In the genomic region with DNA sequence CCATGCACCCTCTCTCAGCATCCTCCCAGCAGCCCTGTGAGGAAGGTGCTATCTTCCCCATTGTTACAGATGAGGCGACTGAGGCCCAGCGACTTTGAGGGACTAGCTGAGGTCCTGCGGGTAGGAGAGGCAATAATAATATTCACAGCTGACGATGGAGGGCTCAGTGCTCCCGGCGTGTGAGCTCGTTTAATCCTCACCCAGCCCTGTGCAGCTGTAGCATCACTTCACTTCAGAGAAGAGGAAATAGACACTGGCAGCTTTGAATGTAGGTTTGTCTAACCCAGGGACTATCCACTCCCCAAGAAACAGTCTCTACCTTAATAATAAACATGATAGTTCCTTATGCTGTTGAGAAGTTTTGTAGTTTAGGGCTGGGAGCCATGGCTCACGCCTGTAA, we compare ENCODE assay signal across 16 cellular contexts. TPM values are rescaled to one million over a fixed set of nuclear protein-coding genes. Genes with fewer than 3 reads are reported as not detected.
DNase-seq lines count a peak whose midpoint lies in the region; ATAC-seq, FAIRE-seq and TF ChIP-seq lines count a peak whose summit lies in the region.
"Had no signal": no experiment of that assay in that cellular context is flagged by ENCODE, and none has a peak within 500 bp of the region (broad histone marks: within the 10 kb centered on the region; RNA-seq: fewer than 3 reads in every experiment).

No MANE protein-coding gene starts in this region.

- H3K27ac Mint-ChIP-seq in activated naive CD4-positive, alpha-beta T cell treated with anti-CD3 and anti-CD28 coated beads, Interleukin-2, amount 10 ng/mL, durations not matched to agents 7 days and 5 days: peak overlapping the region; percentile 83
- H3K27ac Mint-ChIP-seq in activated B cell treated with CpG ODN at 0.5 μM for 24 hours: peak overlapping the region; percentile 77

- no peak for FAIRE-seq in kidney (lab: Jason Lieb, UNC)
- FAIRE-seq: endometrium, HepG2 had no signal

- H3K36me3 Mint-ChIP-seq in activated naive CD4-positive, alpha-beta T cell treated with anti-CD3 and anti-CD28 coated beads, Interleukin-2, amount 10 ng/mL, durations not matched to agents 7 days and 5 days: peaks cover 61% of the 10 kb centered on the region
- H3K36me3 Mint-ChIP-seq in activated B cell treated with CpG ODN at 0.5 μM for 24 hours (ENCODE audit: low read depth): peaks cover 77% of the 10 kb centered on the region

- intact Hi-C loops in activated B cell treated with CpG ODN at 0.5 μM for 24 hours (cut with micrococcal nuclease) (no loop called here), kidney (cut with DNase I) (no loop called here), upper lobe of right lung (cut with DNase I) (no loop called here), posterior vena cava (cut with DNase I) (no loop called here)

- H3K4me1 Mint-ChIP-seq in activated naive CD4-positive, alpha-beta T cell treated with anti-CD3 and anti-CD28 coated beads, Interleukin-2, amount 10 ng/mL, durations not matched to agents 7 days and 5 days: peaks cover 85% of the 10 kb centered on the region
- H3K4me1 Mint-ChIP-seq in activated B cell treated with CpG ODN at 0.5 μM for 24 hours: peaks cover 18% of the 10 kb centered on the region

- no peak overlapping the region for H3K4me3 Mint-ChIP-seq in activated naive CD4-positive, alpha-beta T cell treated with anti-CD3 and anti-CD28 coated beads, Interleukin-2, amount 10 ng/mL, durations not matched to agents 7 days and 5 days
- no peak overlapping the region for H3K4me3 Mint-ChIP-seq in activated B cell treated with CpG ODN at 0.5 μM for 24 hours

- no peaks in the 10 kb centered on the region for H3K9me3 Mint-ChIP-seq in activated naive CD4-positive, alpha-beta T cell treated with anti-CD3 and anti-CD28 coated beads, Interleukin-2, amount 10 ng/mL, durations not matched to agents 7 days and 5 days
- H3K9me3 Mint-ChIP-seq in activated B cell treated with CpG ODN at 0.5 μM for 24 hours: no peaks in the 10 kb centered on the region

- TF ChIP-seq CTCF in activated B cell treated with CpG ODN at 0.5 μM for 24 hours (IDR thresholded peaks at IDR 0.05): no peak
- TF ChIP-seq CTCF in kidney (IDR thresholded peaks at IDR 0.05; ENCODE audit: borderline replicate concordance, extremely low read depth, insufficient read depth): no peak
- TF ChIP-seq CTCF in upper lobe of right lung (IDR thresholded peaks at IDR 0.05): no peak

- H3K9me3 ChIP-seq in kidney (ENCODE audit: control insufficient read depth in 1 of 2, low read length in 2 of 2): no peaks in the 10 kb centered on the region
- H3K9me3 ChIP-seq in upper lobe of right lung: no peaks in the 10 kb centered on the region
- H3K9me3 ChIP-seq: sigmoid colon had no signal

- POLR2A ChIA-PET in activated B cell treated with CpG ODN at 0.5 μM for 24 hours (lab: Charles Lee): interaction anchor here (0.5 to 1.6 kb wide), 7 partner anchors 11 to 309 kb away, joined by 3 to 7 read pairs (median 6); a partner anchor contains a TSS

- no peak for DNase-seq in activated naive CD4-positive, alpha-beta T cell treated with anti-CD3 and anti-CD28 coated beads, Interleukin-2, amount 10 ng/mL, durations not matched to agents 7 days and 5 days
- DNase-seq in activated naive CD4-positive, alpha-beta T cell (lab: John Stamatoyannopoulos, UW): no peak
- DNase-seq in activated B cell treated with CpG ODN at 0.5 μM for 24 hours (no peak), kidney (peak; percentile 41), upper lobe of right lung (no peak), posterior vena cava (ENCODE audit: low spot score) (no peak)
- DNase-seq: activated effector memory CD4-positive, alpha-beta T cell treated with Interleukin-2 at 50 U/mL for 16 hours; DMS79; foreskin melanocyte; mammary epithelial cell; NCI-H1048; sigmoid colon had no signal

- peak; percentile 40 for ATAC-seq in activated B cell treated with CpG ODN at 0.5 μM for 24 hours (ENCODE audit: low read depth)
- no peak for ATAC-seq in upper lobe of right lung
- ATAC-seq in GM18519 (IDR thresholded peaks at IDR 0.05; ENCODE audit: low FRiP score, unreplicated experiment): no peak
- ATAC-seq in HG02884 (IDR thresholded peaks at IDR 0.05; ENCODE audit: unreplicated experiment): no peak
- ATAC-seq: HepG2 had no signal

- H3K4me1 ChIP-seq in kidney (ENCODE audit: control insufficient read depth in 1 of 2, insufficient read depth in 1 of 2, low read depth in 1 of 2, low read length in 2 of 2) (peaks cover 8 to 20% of the 10 kb centered on the region in 2 donors), upper lobe of right lung (peaks cover 38% of the 10 kb centered on the region)

- H3K27me3 ChIP-seq in upper lobe of right lung: no peaks in the 10 kb centered on the region
- H3K27me3 ChIP-seq: sigmoid colon had no signal

- H3K27ac ChIP-seq in kidney (ENCODE audit: low read depth in 2 of 2, low read length in 2 of 2) (no peak overlapping the region), upper lobe of right lung (peak overlapping the region; percentile 6)
- H3K27ac ChIP-seq: sigmoid colon had no signal

- H3K4me3 ChIP-seq in kidney (ENCODE audit: low read length in 2 of 2): no peak overlapping the region
- H3K4me3 ChIP-seq in upper lobe of right lung: no peak overlapping the region
- H3K4me3 ChIP-seq: sigmoid colon had no signal

- no peak overlapping the region for H3K9ac ChIP-seq in kidney (ENCODE audit: low read length in 2 of 2)

- H3K36me3 ChIP-seq in kidney (ENCODE audit: control insufficient read depth in 1 of 2, insufficient read depth in 2 of 2, low read length in 2 of 2) (peaks cover 21 to 36% of the 10 kb centered on the region in 2 donors), upper lobe of right lung (peaks cover 79% of the 10 kb centered on the region)

- CTCF ChIA-PET in activated naive CD4-positive, alpha-beta T cell treated with anti-CD3 and anti-CD28 coated beads, Interleukin-2, amount 10 ng/mL, durations not matched to agents 7 days and 5 days (lab: Charles Lee): no interaction called here
- CTCF ChIA-PET in activated B cell treated with CpG ODN at 0.5 μM for 24 hours (lab: Charles Lee): interaction anchor here (1.2 kb wide), 1 partner anchor 22 kb away, joined by 4 read pairs; a partner anchor contains a TSS

- H3K27me3 Mint-ChIP-seq in activated naive CD4-positive, alpha-beta T cell treated with anti-CD3 and anti-CD28 coated beads, Interleukin-2, amount 10 ng/mL, durations not matched to agents 7 days and 5 days: no peaks in the 10 kb centered on the region
- no peaks in the 10 kb centered on the region for H3K27me3 Mint-ChIP-seq in activated B cell treated with CpG ODN at 0.5 μM for 24 hours

RNA-seq across cellular contexts. Expression of a gene that starts 21.6 kb away (rescaled TPM):
- total RNA-seq in activated B cell treated with CpG ODN at 0.5 μM for 24 hours (117 and 127 TPM in 2 replicates), kidney (138 TPM), upper lobe of right lung (158 TPM), posterior vena cava (100 to 1,000 TPM in 1 of 2 donors, 10 to 100 TPM in 1; 95.2 to 119 TPM)
- polyA plus RNA-seq in kidney (ENCODE audit: insufficient read depth, low read depth, low replicate concordance): 62.5 TPM

RNA-seq across cellular contexts. Expression of a gene that starts 37.9 kb away (rescaled TPM):
- total RNA-seq in activated B cell treated with CpG ODN at 0.5 μM for 24 hours (2,652 and 3,293 TPM in 2 replicates), kidney (1,183 TPM), upper lobe of right lung (1,142 TPM), posterior vena cava (1,000 to 10,000 TPM; 1,179 to 1,230 TPM)
- polyA plus RNA-seq in kidney (ENCODE audit: insufficient read depth, low read depth, low replicate concordance): 2,399 TPM
